ENCODE assay signal across 9 cellular contexts in the genomic region with DNA sequence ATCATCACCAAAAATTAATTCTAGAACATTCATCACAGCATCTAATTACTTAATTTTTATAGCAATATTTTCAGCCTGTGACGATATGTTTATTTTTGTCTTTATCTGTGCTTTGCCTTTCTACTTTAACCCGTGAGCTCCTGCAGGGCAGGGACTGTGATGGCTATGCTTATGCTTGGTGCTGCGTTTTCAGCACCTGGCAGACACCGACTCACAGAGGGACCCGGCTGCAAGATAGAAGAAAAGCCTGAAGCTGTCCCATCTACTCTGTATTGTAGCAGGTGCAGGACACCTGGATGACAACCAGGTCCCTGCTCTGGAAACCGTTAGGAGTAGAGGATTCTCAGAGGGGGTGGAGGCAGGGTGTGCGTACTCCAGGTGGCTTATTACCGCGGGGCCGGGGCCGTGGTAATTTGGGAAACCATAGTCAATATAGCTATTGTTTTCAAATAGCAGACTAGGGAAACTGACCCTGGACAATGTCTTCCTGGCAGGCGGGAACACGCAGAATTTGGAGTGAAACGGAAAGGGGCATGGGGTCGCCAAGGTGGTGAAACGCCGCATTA.
DNase-seq lines count a peak whose midpoint lies in the region; ATAC-seq, FAIRE-seq and TF ChIP-seq lines count a peak whose summit lies in the region.
"Had no signal": no experiment of that assay in that cellular context is flagged by ENCODE, and none has a peak within 500 bp of the region (broad histone marks: within the 10 kb centered on the region; RNA-seq: fewer than 3 reads in every experiment).

No MANE protein-coding gene starts in this region.

- H3K9ac ChIP-seq in IMR-90 (ENCODE audit: low read depth, low read length) (no peak overlapping the region), mesendoderm (ENCODE audit: low read length) (no peak overlapping the region)

- no peak for FAIRE-seq in A549 (lab: Jason Lieb, UNC)

- TF ChIP-seq CTCF in A549 (IDR thresholded peaks at IDR 0.05) (no peak), IMR-90 (conservative IDR thresholded peaks at IDR 0.05; ENCODE audit: low read depth, low read length) (no peak), dorsolateral prefrontal cortex (IDR thresholded peaks at IDR 0.05 in 54 of 56, conservative IDR thresholded peaks at IDR 0.05 in 2 of 56; ENCODE audit: low read depth in 1 of 56, partially characterized antibody in 56 of 56) (no peak)

- no peaks in the 10 kb centered on the region for H3K4me1 ChIP-seq in A549
- peaks cover 3% of the 10 kb centered on the region; the same call in 1 of the 2 replicates for H3K4me1 ChIP-seq in IMR-90 (ENCODE audit: control insufficient read depth, insufficient read depth, low read length)
- H3K4me1 ChIP-seq in mesendoderm (ENCODE audit: control insufficient read depth, low read depth, low read length), result no peaks in the 10 kb centered on the region

- no peaks in the 10 kb centered on the region for H3K79me1 ChIP-seq in IMR-90 (ENCODE audit: low read depth in 1 of 2, low read length in 2 of 2)
- no peaks in the 10 kb centered on the region for H3K79me1 ChIP-seq in mesendoderm (ENCODE audit: low read length)

- in situ Hi-C loops in IMR-90 (cut with MboI; ENCODE audit: low sequenced_read_pairs), result no loop called here

- dilution Hi-C loops in IMR-90 (cut with HindIII; ENCODE audit: low sequenced_read_pairs, unreplicated experiment), result no loop called here

- no peaks in the 10 kb centered on the region for H3K9me1 ChIP-seq in IMR-90 (ENCODE audit: insufficient read depth, low read length)

- no TSS peak for BruUV-seq in IMR-90 (replicated peaks; lab: Mats Ljungman, UMichigan)

- DNase-seq in A549 (ENCODE audit: low read depth in 1 of 2, low spot score in 1 of 2), result no peak
- no peak for DNase-seq in IMR-90
- peak in 1 of 10 donors; percentile 10 for DNase-seq in dorsolateral prefrontal cortex
- no peak for DNase-seq in mesendoderm
- no peak for DNase-seq in activated CD4-positive, alpha-beta T cell treated with anti-CD3 and anti-CD28 coated beads, Interleukin-2, amount 50 U/mL, for 48 hours
- DNase-seq in HT-29 (ENCODE audit: low spot score), result no peak
- no peak for DNase-seq in NCI-H774 (lab: John Stamatoyannopoulos, UW)
- DNase-seq in activated naive CD4-positive, alpha-beta T cell treated with Interleukin-2 at 50 U/mL for 16 hours, result no peak
- DNase-seq: NCI-H446 treated with DMSO at 0.1 percent for 48 hours had no signal

- TF ChIP-seq POLR2A in A549 (IDR thresholded peaks at IDR 0.05; ENCODE audit: low read length) (no peak), IMR-90 (IDR thresholded peaks at IDR 0.05; ENCODE audit: low read depth, low read length) (no peak)

- intact Hi-C loops in IMR-90 (cut with micrococcal nuclease) (no loop called here), dorsolateral prefrontal cortex (cut with DNase I) (loop anchor here in 1 of 2 donors (5.0 to 10.0 kb wide), 3 partner anchors 62 to 255 kb away; no protein-coding TSS in a partner anchor)

- H2BK15ac ChIP-seq in IMR-90 (ENCODE audit: low read depth, low read length) (no peak overlapping the region), mesendoderm (replicated peaks; ENCODE audit: low read depth) (no peak overlapping the region)

- H3K9me3 ChIP-seq in A549, result no peaks in the 10 kb centered on the region
- peaks cover 2% of the 10 kb centered on the region; the same call in 1 of the 2 replicates for H3K9me3 ChIP-seq in IMR-90 (ENCODE audit: control insufficient read depth, insufficient read depth, low read length)

- H2BK5ac ChIP-seq in IMR-90 (ENCODE audit: low read depth, low read length, poor library complexity, severe bottlenecking) (no peak overlapping the region), mesendoderm (ENCODE audit: low read length) (no peak overlapping the region)

- H2BK120ac ChIP-seq in IMR-90 (ENCODE audit: low read depth, low read length) (no peak overlapping the region), mesendoderm (ENCODE audit: low read depth, low read length) (no peak overlapping the region)

- H3K36me3 ChIP-seq in IMR-90 (ENCODE audit: control insufficient read depth, insufficient read depth, low read length), result no peaks in the 10 kb centered on the region
- H3K36me3 ChIP-seq in mesendoderm (ENCODE audit: control insufficient read depth, insufficient read depth, low read length), result no peaks in the 10 kb centered on the region

- H3K14ac ChIP-seq in IMR-90 (replicated peaks; ENCODE audit: low read depth, low read length), result no peak overlapping the region

- peaks cover 66% of the 10 kb centered on the region for H3K27me3 ChIP-seq in IMR-90 (ENCODE audit: control insufficient read depth, insufficient read depth, low read length)
- peaks cover 0 to 18% (median 0%) of the 10 kb centered on the region in 45 donors for H3K27me3 ChIP-seq in dorsolateral prefrontal cortex
- peaks cover 34% of the 10 kb centered on the region for H3K27me3 ChIP-seq in mesendoderm (ENCODE audit: insufficient read depth, low read length, poor library complexity)

- H4K5ac ChIP-seq in IMR-90 (ENCODE audit: low read depth, low read length), result no peak overlapping the region
- H4K5ac ChIP-seq in mesendoderm (ENCODE audit: low read length), result no peak overlapping the region

- H3K4me2 ChIP-seq in A549 (peak overlapping the region; percentile 81), IMR-90 (ENCODE audit: low read depth, low read length) (peak overlapping the region; percentile 60), mesendoderm (ENCODE audit: low read length) (peak overlapping the region; percentile 50)

- peak overlapping the region; percentile 69 for H2AFZ ChIP-seq in IMR-90 (replicated peaks; ENCODE audit: low read length, poor library complexity)

- H3K18ac ChIP-seq in IMR-90 (ENCODE audit: low read depth, low read length) (no peak overlapping the region), mesendoderm (ENCODE audit: low read length) (no peak overlapping the region)

- no peak overlapping the region for H3K27ac ChIP-seq in A549
- H3K27ac ChIP-seq in IMR-90 (ENCODE audit: insufficient read depth, low read length), result no peak overlapping the region
- H3K27ac ChIP-seq in dorsolateral prefrontal cortex, result peak overlapping the region; percentile 4 to 98 (median 95)
- H3K27ac ChIP-seq in mesendoderm (ENCODE audit: low read depth, low read length), result no peak overlapping the region

- H2AK5ac ChIP-seq in IMR-90 (ENCODE audit: low read depth, low read length) (no peak overlapping the region), mesendoderm (ENCODE audit: low read length) (no peak overlapping the region)

- no peak overlapping the region for H4K8ac ChIP-seq in IMR-90 (ENCODE audit: low read depth in 2 of 2, low read length in 2 of 2)
- H4K8ac ChIP-seq in mesendoderm (ENCODE audit: low read depth, low read length), result no peak overlapping the region

- H3K4ac ChIP-seq in IMR-90 (ENCODE audit: low read depth, low read length), result no peak overlapping the region
- H3K4ac ChIP-seq in mesendoderm (ENCODE audit: low read depth, low read length), result no peak overlapping the region

- no peak overlapping the region for H3K56ac ChIP-seq in IMR-90 (ENCODE audit: extremely low read depth, insufficient read depth, low read length)
- no peak overlapping the region for H3K56ac ChIP-seq in mesendoderm (ENCODE audit: low read length)

- no peak for ATAC-seq in A549
- ATAC-seq in IMR-90 (ENCODE audit: low read depth), result no peak

- no peak overlapping the region for H2AK9ac ChIP-seq in IMR-90 (replicated peaks; ENCODE audit: low read depth, low read length, poor library complexity)

- no peak for TF ChIP-seq RAD21 in A549 (conservative IDR thresholded peaks at IDR 0.05 in 1 of 2, IDR thresholded peaks at IDR 0.05 in 1 of 2)
- no peak for TF ChIP-seq RAD21 in IMR-90 (IDR thresholded peaks at IDR 0.05; ENCODE audit: low read length)

- H3K4me3 ChIP-seq in A549 (peak overlapping the region; percentile 41), IMR-90 (ENCODE audit: insufficient read depth, low read depth, low read length) (no peak overlapping the region; the same call in 1 of the 2 replicates), dorsolateral prefrontal cortex (peak overlapping the region; percentile 34 to 88 (median 72)), mesendoderm (ENCODE audit: low read length) (no peak overlapping the region)

- 4% methylated on average over 17 of the region's 17 CpGs for WGBS in A549 (ENCODE audit: missing lambda C conversion rate)
- WGBS in IMR-90 (ENCODE audit: extremely low coverage in 2 of 2, insufficient read length in 1 of 2), 2 experiments, result 3% methylated on average over 8 of the region's 17 CpGs; no CpG with 5 or more reads in 1 of the 2 experiments
- WGBS in mesendoderm (ENCODE audit: extremely low coverage, insufficient coverage, low lambda C conversion rate), result no CpG with 5 or more reads among the region's 17 CpGs

- no peak overlapping the region for H2BK20ac ChIP-seq in IMR-90 (ENCODE audit: low read depth, low read length)

- POLR2A ChIA-PET in A549 (lab: Yijun Ruan, JAX) (no interaction called here), IMR-90 (lab: Charles Lee; ENCODE audit: unreplicated experiment) (no interaction called here)

- no peak overlapping the region for H4K91ac ChIP-seq in IMR-90 (ENCODE audit: insufficient read depth, low read depth, low read length)

- TF ChIP-seq EP300 in A549 (IDR thresholded peaks at IDR 0.05), result no peak

- CTCF ChIA-PET in A549 (lab: Yijun Ruan, JAX), result interaction anchor here (1.1 to 1.8 kb wide), 4 partner anchors 9 to 178 kb away, joined by 3 to 10 read pairs (median 6); no protein-coding TSS in a partner anchor
- CTCF ChIA-PET in IMR-90 (lab: Yijun Ruan, JAX), result no interaction called here

- no peaks in the 10 kb centered on the region for H4K20me1 ChIP-seq in IMR-90 (ENCODE audit: insufficient read depth, low read length)

- H3K23ac ChIP-seq in IMR-90 (ENCODE audit: low read depth, low read length), result no peak overlapping the region
- no peak overlapping the region for H3K23ac ChIP-seq in mesendoderm (ENCODE audit: low read length)

- no peaks in the 10 kb centered on the region for H3K79me2 ChIP-seq in mesendoderm (ENCODE audit: control insufficient read depth, insufficient read depth, low read length)

TF ChIP-seq in A549, 52 proteins besides CTCF, POLR2A, EP300 and RAD21 (continues in another document):
- TF ChIP-seq, protein P1, sequence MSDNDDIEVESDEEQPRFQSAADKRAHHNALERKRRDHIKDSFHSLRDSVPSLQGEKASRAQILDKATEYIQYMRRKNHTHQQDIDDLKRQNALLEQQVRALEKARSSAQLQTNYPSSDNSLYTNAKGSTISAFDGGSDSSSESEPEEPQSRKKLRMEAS (IDR thresholded peaks at IDR 0.05), result no peak
- TF ChIP-seq RARB (CRISPR knock-in tag; IDR thresholded peaks at IDR 0.05), result no peak

TF ChIP-seq in IMR-90, 13 proteins besides CTCF, POLR2A, EP300 and RAD21 (continues in another document):
- TF ChIP-seq BHLHE40 (IDR thresholded peaks at IDR 0.05; ENCODE audit: low read depth, low read length), result no peak
- no peak for TF ChIP-seq MAZ (IDR thresholded peaks at IDR 0.05; ENCODE audit: borderline replicate concordance, low read depth, low read length)
- no peak for TF ChIP-seq MAFK (IDR thresholded peaks at IDR 0.05; ENCODE audit: low read depth, low read length)
- no peak for TF ChIP-seq RCOR1 (IDR thresholded peaks at IDR 0.05; ENCODE audit: insufficient replicate concordance, low read length)
- no peak for TF ChIP-seq SMC3 (IDR thresholded peaks at IDR 0.05; ENCODE audit: low read depth, low read length)

Comparison
In these comparisons a context has a peak if more than half of its experiments do, and no peak if none do; other contexts are left out.
1. H3K27ac ChIP-seq: peak in dorsolateral prefrontal cortex (59 of 59); none in A549 (0 of 2), IMR-90 (single experiment) and mesendoderm (single experiment).
2. H3K4me3 ChIP-seq: peak in A549 (single experiment) and dorsolateral prefrontal cortex (59 of 59); none in IMR-90 (single experiment) and mesendoderm (single experiment).
3. Peak in every context shown above with its lines, with median percentiles within 50 percentile points of each other: H3K4me2 ChIP-seq.